Comparison of ENCODE assay signal across 29 cellular contexts in the genomic region with DNA sequence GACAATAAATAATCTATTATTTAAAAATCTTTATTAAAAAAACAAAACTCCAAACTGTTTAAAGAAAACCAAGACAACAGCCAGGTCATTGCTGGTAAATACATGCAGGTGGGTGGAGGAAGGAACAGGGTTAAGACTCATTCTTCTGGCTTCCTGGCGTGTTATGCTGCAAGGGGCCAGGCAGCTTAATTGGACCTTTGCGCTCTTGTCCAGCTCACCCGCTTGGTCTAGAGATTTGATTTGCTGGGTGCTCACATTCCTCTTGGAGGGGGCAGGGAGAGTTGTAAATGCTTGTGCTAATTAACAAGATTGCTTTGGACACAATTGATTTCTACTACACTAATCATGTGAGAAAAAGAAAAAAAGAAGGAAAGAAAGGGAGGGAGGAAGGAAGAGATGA.
"Had no signal": no experiment of that assay in that cellular context is flagged by ENCODE, and none has a peak within 500 bp of the region (broad histone marks: within the 10 kb centered on the region; RNA-seq: fewer than 3 reads in every experiment).

No MANE protein-coding gene starts in this region.

- H3K9me3 Mint-ChIP-seq: immature natural killer cell; mesothelial cell of epicardium; naive B cell; natural killer cell treated with Interleukin-12 subunit alpha and Interleukin-12 subunit beta and Interleukin-15 and Interleukin-18, amount 100 ng/mL, for 72 hours; stimulated activated naive B cell treated with anti-CD40 and anti-IgM and Interleukin-4, amounts not matched to agents 10 μg/mL and 1 μg/mL and 100 μg/mL, for 72 hours; stimulated activated naive CD8-positive, alpha-beta T cell treated with anti-CD3 and anti-CD28 coated beads, Interleukin-15, Interleukin-2, amounts not matched to agents 100 ng/mL and 50 ng/mL, for 24 hours had no signal

- H3K27ac ChIP-seq: dorsolateral prefrontal cortex, esophagus muscularis mucosa, foreskin keratinocyte, gastroesophageal sphincter, heart left ventricle, ovary, psoas muscle, right lobe of liver, transverse colon, upper lobe of right lung, uterus had no signal

- H3K4me3 ChIP-seq: dorsolateral prefrontal cortex, esophagus muscularis mucosa, gastroesophageal sphincter, heart left ventricle, mucosa of descending colon, ovary, psoas muscle, right lobe of liver, transverse colon, upper lobe of right lung, uterus had no signal

- H3K4me3 Mint-ChIP-seq: immature natural killer cell; mesothelial cell of epicardium; naive B cell; natural killer cell treated with Interleukin-12 subunit alpha and Interleukin-12 subunit beta and Interleukin-15 and Interleukin-18, amount 100 ng/mL, for 72 hours; stimulated activated naive B cell treated with anti-CD40 and anti-IgM and Interleukin-4, amounts not matched to agents 10 μg/mL and 1 μg/mL and 100 μg/mL, for 72 hours; stimulated activated naive CD8-positive, alpha-beta T cell treated with anti-CD3 and anti-CD28 coated beads, Interleukin-15, Interleukin-2, amounts not matched to agents 100 ng/mL and 50 ng/mL, for 24 hours had no signal

- DNase-seq: cerebellar nuclear complex; cortex of kidney; dorsolateral prefrontal cortex; effector CD4-positive, alpha-beta T cell; foreskin keratinocyte; heart left ventricle; hippocampal formation; immature natural killer cell; islet precursor cell; mesenchymal stem cell; mucosa of descending colon; naive B cell; occipital lobe; ovary; psoas muscle; right lobe of liver; small intestine; stimulated activated CD4-positive, alpha-beta T cell treated with anti-CD3 and anti-CD28 coated beads, Interleukin-15, amount 100 ng/mL, for 24 hours; stimulated activated CD4-positive, alpha-beta T cell treated with anti-CD3 and anti-CD28 coated beads, Interleukin-2, amount 100 ng/mL, for 48 hours; stimulated activated naive B cell treated with anti-CD40 and anti-IgM and Interleukin-4, amounts not matched to agents 10 μg/mL and 1 μg/mL and 100 μg/mL, for 72 hours; transverse colon; upper lobe of right lung; uterus had no signal

- H3K36me3 ChIP-seq: ovary, uterus had no signal

- FAIRE-seq: small intestine had no signal

- H3K27me3 Mint-ChIP-seq: naive B cell; natural killer cell treated with Interleukin-12 subunit alpha and Interleukin-12 subunit beta and Interleukin-15 and Interleukin-18, amount 100 ng/mL, for 72 hours; stimulated activated naive B cell treated with anti-CD40 and anti-IgM and Interleukin-4, amounts not matched to agents 10 μg/mL and 1 μg/mL and 100 μg/mL, for 72 hours; stimulated activated naive CD8-positive, alpha-beta T cell treated with anti-CD3 and anti-CD28 coated beads, Interleukin-15, Interleukin-2, amounts not matched to agents 100 ng/mL and 50 ng/mL, for 24 hours had no signal

- H3K4me1 ChIP-seq: esophagus muscularis mucosa, foreskin keratinocyte, gastroesophageal sphincter, psoas muscle, right lobe of liver, transverse colon, upper lobe of right lung, uterus had no signal

- H3K27ac Mint-ChIP-seq: immature natural killer cell; mesothelial cell of epicardium; natural killer cell treated with Interleukin-12 subunit alpha and Interleukin-12 subunit beta and Interleukin-15 and Interleukin-18, amount 100 ng/mL, for 72 hours; stimulated activated naive B cell treated with anti-CD40 and anti-IgM and Interleukin-4, amounts not matched to agents 10 μg/mL and 1 μg/mL and 100 μg/mL, for 72 hours; stimulated activated naive CD8-positive, alpha-beta T cell treated with anti-CD3 and anti-CD28 coated beads, Interleukin-15, Interleukin-2, amounts not matched to agents 100 ng/mL and 50 ng/mL, for 24 hours had no signal

- H3K9me3 ChIP-seq: esophagus muscularis mucosa, gastroesophageal sphincter, heart left ventricle, mucosa of descending colon, ovary, psoas muscle, right lobe of liver, transverse colon, upper lobe of right lung, uterus had no signal

- H3K4me1 Mint-ChIP-seq: immature natural killer cell, mesothelial cell of epicardium had no signal

- ATAC-seq: foreskin keratinocyte; gastroesophageal sphincter; heart left ventricle; left lobe of liver; mucosa of descending colon; natural killer cell treated with Interleukin-12 subunit alpha and Interleukin-12 subunit beta and Interleukin-15 and Interleukin-18, amount 100 ng/mL, for 72 hours; psoas muscle; right lobe of liver; stimulated activated naive B cell treated with anti-CD40 and anti-IgM and Interleukin-4, amounts not matched to agents 10 μg/mL and 1 μg/mL and 100 μg/mL, for 72 hours; upper lobe of right lung had no signal
